ENCODE assay signal across 22 cellular contexts in the genomic region with DNA sequence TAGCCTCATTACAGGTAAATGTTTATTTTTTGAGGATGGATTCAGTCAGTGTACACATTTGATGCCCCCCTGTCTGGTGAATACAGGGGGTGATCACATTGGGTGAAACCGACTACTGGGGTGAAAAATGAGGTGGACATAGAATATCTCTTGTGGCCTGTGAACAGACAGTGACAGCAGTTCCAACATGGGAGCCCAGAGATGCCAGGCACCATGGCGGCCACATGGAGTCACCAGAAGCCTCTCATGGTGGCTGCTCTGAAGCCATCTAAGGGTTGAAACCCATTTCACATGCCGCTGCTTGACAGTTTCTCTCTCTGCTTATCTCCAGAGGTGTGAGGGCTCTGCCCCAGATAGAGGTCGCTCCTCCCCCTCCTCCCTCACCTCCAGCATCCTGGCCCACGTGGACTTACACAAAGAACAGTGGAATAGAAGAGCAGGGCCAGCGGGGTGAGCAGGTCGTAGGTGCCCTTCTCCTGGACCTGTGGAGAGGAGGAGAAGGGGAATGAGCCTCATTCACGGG. TPM values are rescaled to one million over a fixed set of nuclear protein-coding genes. Genes with fewer than 3 reads are reported as not detected.
DNase-seq lines count a peak whose midpoint lies in the region; ATAC-seq and TF ChIP-seq lines count a peak whose summit lies in the region.
"Had no signal": no experiment of that assay in that cellular context is flagged by ENCODE, and none has a peak within 500 bp of the region (broad histone marks: within the 10 kb centered on the region; RNA-seq: fewer than 3 reads in every experiment).

No MANE protein-coding gene starts in this region.

- no peak overlapping the region for H3K27ac ChIP-seq in CD8-positive, alpha-beta T cell (ENCODE audit: low read depth, low read length)
- no peak overlapping the region for H3K27ac ChIP-seq in GM23338 (ENCODE audit: low read depth)
- H3K27ac ChIP-seq: foreskin keratinocyte, hepatocyte, lower lobe of right lung, parathyroid adenoma, right lobe of liver, SJCRH30, testis, VCaP had no signal

- no peaks in the 10 kb centered on the region for H3K27me3 ChIP-seq in CD8-positive, alpha-beta T cell (ENCODE audit: insufficient read depth, low read length)
- H3K27me3 ChIP-seq in GM23338 (ENCODE audit: insufficient read depth), result no peaks in the 10 kb centered on the region
- H3K27me3 ChIP-seq: right lobe of liver, SJCRH30, testis had no signal

- no peak overlapping the region for H3K4me3 ChIP-seq in CD8-positive, alpha-beta T cell (ENCODE audit: low read depth, low read length)
- H3K4me3 ChIP-seq in GM23338, result no peak overlapping the region
- H3K4me3 ChIP-seq: hepatocyte, lower lobe of right lung, right lobe of liver, SJCRH30, testis had no signal

- no peaks in the 10 kb centered on the region for H4K20me1 ChIP-seq in GM23338 (replicated peaks; ENCODE audit: insufficient read depth)

- H3F3A ChIP-seq in GM23338 (replicated peaks; ENCODE audit: low read depth), result no peaks in the 10 kb centered on the region

- H3K4me1 Mint-ChIP-seq in CD14-positive monocyte (peaks cover 8% of the 10 kb centered on the region), GM23338 (peaks cover 15% of the 10 kb centered on the region; the same call in 2 of the 3 replicates)
- peaks cover 19% of the 10 kb centered on the region for H3K4me1 Mint-ChIP-seq in CD8-positive, alpha-beta T cell (ENCODE audit: low read depth)
- H3K4me1 Mint-ChIP-seq in activated naive CD8-positive, alpha-beta T cell treated with anti-CD3 and anti-CD28 coated beads, Interleukin-2, amount 50 U/mL, for 24 hours, result peaks cover 29% of the 10 kb centered on the region
- H3K4me1 Mint-ChIP-seq in naive thymus-derived CD8-positive, alpha-beta T cell, result peaks cover 19 to 33% (median 32%) of the 10 kb centered on the region in 4 donors

- H3K9me3 ChIP-seq in CD8-positive, alpha-beta T cell (ENCODE audit: low read length), result no peaks in the 10 kb centered on the region
- H3K9me3 ChIP-seq: lower lobe of right lung, right lobe of liver, SJCRH30, testis had no signal

- intact Hi-C loops in CD14-positive monocyte (cut with micrococcal nuclease), result no loop called here
- intact Hi-C loops in CD8-positive, alpha-beta T cell (cut with DNase I, micrococcal nuclease), result no loop called here

- POLR2A ChIA-PET in CD8-positive, alpha-beta T cell (lab: Charles Lee), result no interaction called here
- POLR2A ChIA-PET in naive thymus-derived CD8-positive, alpha-beta T cell (lab: Charles Lee), result no interaction called here

- H3K27me3 Mint-ChIP-seq in CD14-positive monocyte (ENCODE audit: low read depth in 3 of 3) (no peaks in the 10 kb centered on the region), GM23338 (ENCODE audit: insufficient read depth, low read depth, poor library complexity) (no peaks in the 10 kb centered on the region)
- no peaks in the 10 kb centered on the region for H3K27me3 Mint-ChIP-seq in CD8-positive, alpha-beta T cell (ENCODE audit: low read depth)
- no peaks in the 10 kb centered on the region for H3K27me3 Mint-ChIP-seq in activated naive CD8-positive, alpha-beta T cell treated with anti-CD3 and anti-CD28 coated beads, Interleukin-2, amount 50 U/mL, for 24 hours
- H3K27me3 Mint-ChIP-seq in naive thymus-derived CD8-positive, alpha-beta T cell, result no peaks in the 10 kb centered on the region

- no peaks in the 10 kb centered on the region for H3K79me2 ChIP-seq in GM23338 (replicated peaks; ENCODE audit: insufficient read depth)
- H3K79me2 ChIP-seq: hepatocyte, parathyroid adenoma had no signal

- peaks cover 16% of the 10 kb centered on the region for H3K4me1 ChIP-seq in CD8-positive, alpha-beta T cell (ENCODE audit: insufficient read depth, low read length)
- peaks cover 12% of the 10 kb centered on the region for H3K4me1 ChIP-seq in GM23338 (ENCODE audit: insufficient read depth)
- H3K4me1 ChIP-seq: foreskin keratinocyte, lower lobe of right lung, parathyroid adenoma, right lobe of liver, SJCRH30, testis had no signal

- H3K36me3 Mint-ChIP-seq in CD14-positive monocyte, result peaks cover 91 to 99% of the 10 kb centered on the region in 2 donors
- H3K36me3 Mint-ChIP-seq in CD8-positive, alpha-beta T cell, result peaks cover 85% of the 10 kb centered on the region
- peaks cover 48% of the 10 kb centered on the region for H3K36me3 Mint-ChIP-seq in activated naive CD8-positive, alpha-beta T cell treated with anti-CD3 and anti-CD28 coated beads, Interleukin-2, amount 50 U/mL, for 24 hours (ENCODE audit: low read depth)
- peaks cover 13 to 93% (median 29%) of the 10 kb centered on the region in 3 donors for H3K36me3 Mint-ChIP-seq in naive thymus-derived CD8-positive, alpha-beta T cell
- H3K36me3 Mint-ChIP-seq in GM23338 (ENCODE audit: low read depth), result no peaks in the 10 kb centered on the region

- H3K9me3 Mint-ChIP-seq in CD14-positive monocyte (peaks cover 0 to 1% (median 0%) of the 10 kb centered on the region in 7 donors), GM23338 (no peaks in the 10 kb centered on the region)
- H3K9me3 Mint-ChIP-seq in CD8-positive, alpha-beta T cell, result no peaks in the 10 kb centered on the region
- no peaks in the 10 kb centered on the region for H3K9me3 Mint-ChIP-seq in activated naive CD8-positive, alpha-beta T cell treated with anti-CD3 and anti-CD28 coated beads, Interleukin-2, amount 50 U/mL, for 24 hours
- H3K9me3 Mint-ChIP-seq in naive thymus-derived CD8-positive, alpha-beta T cell, result no peaks in the 10 kb centered on the region

- peaks cover 5% of the 10 kb centered on the region; the same call in 1 of the 2 replicates for H3K9me2 ChIP-seq in GM23338 (ENCODE audit: insufficient read depth)

- H3K27ac Mint-ChIP-seq in CD14-positive monocyte, result peak overlapping the region in 5 of 7 donors; percentile 17 to 86 (median 70)
- peak overlapping the region; percentile 50 for H3K27ac Mint-ChIP-seq in CD8-positive, alpha-beta T cell
- peak overlapping the region; percentile 78 for H3K27ac Mint-ChIP-seq in activated naive CD8-positive, alpha-beta T cell treated with anti-CD3 and anti-CD28 coated beads, Interleukin-2, amount 50 U/mL, for 24 hours
- H3K27ac Mint-ChIP-seq in naive thymus-derived CD8-positive, alpha-beta T cell, result peak overlapping the region in 8 of 10 donors; percentile 12 to 86 (median 66)
- H3K27ac Mint-ChIP-seq in GM23338, result no peak overlapping the region

- H3K36me3 ChIP-seq in CD8-positive, alpha-beta T cell (ENCODE audit: insufficient read depth, low read length), result peaks cover 46% of the 10 kb centered on the region
- no peaks in the 10 kb centered on the region for H3K36me3 ChIP-seq in GM23338 (ENCODE audit: insufficient read depth)
- H3K36me3 ChIP-seq: right lobe of liver, SJCRH30 had no signal

- CTCF ChIA-PET in CD8-positive, alpha-beta T cell (lab: Charles Lee), result interaction anchor here (1.8 kb wide), 1 partner anchor 11 kb away, joined by 4 read pairs; no protein-coding TSS in a partner anchor

- TF ChIP-seq CTCF in CD14-positive monocyte (IDR thresholded peaks at IDR 0.05) (no peak), GM23338 (conservative IDR thresholded peaks at IDR 0.05; ENCODE audit: low read depth in 2 of 2) (no peak)
- no peak for TF ChIP-seq CTCF in CD8-positive, alpha-beta T cell (IDR thresholded peaks at IDR 0.05)

- H3K4me2 ChIP-seq in GM23338, result no peak overlapping the region
- H3K4me2 ChIP-seq: hepatocyte had no signal

- H3K4me3 Mint-ChIP-seq in CD14-positive monocyte, result no peak overlapping the region
- no peak overlapping the region for H3K4me3 Mint-ChIP-seq in CD8-positive, alpha-beta T cell
- no peak overlapping the region for H3K4me3 Mint-ChIP-seq in activated naive CD8-positive, alpha-beta T cell treated with anti-CD3 and anti-CD28 coated beads, Interleukin-2, amount 50 U/mL, for 24 hours
- no peak overlapping the region for H3K4me3 Mint-ChIP-seq in naive thymus-derived CD8-positive, alpha-beta T cell
- no peak overlapping the region for H3K4me3 Mint-ChIP-seq in GM23338

- no peak overlapping the region for H2AFZ ChIP-seq in GM23338
- H2AFZ ChIP-seq: hepatocyte, parathyroid adenoma had no signal

- peak; percentile 38 for DNase-seq in CD14-positive monocyte (ENCODE audit: low spot score)
- peak in 4 of 7 experiments; percentile 10 to 44 (median 30) for DNase-seq in CD8-positive, alpha-beta T cell
- no peak for DNase-seq in activated naive CD8-positive, alpha-beta T cell treated with anti-CD3 and anti-CD28 coated beads, Interleukin-2, amount 50 U/mL, for 24 hours
- DNase-seq in naive thymus-derived CD8-positive, alpha-beta T cell, result peak in 1 of 10 donors; percentile 48
- DNase-seq in pons (ENCODE audit: low spot score), result no peak
- DNase-seq in EL, result no peak
- no peak for DNase-seq in GM23338 (ENCODE audit: low spot score)
- DNase-seq: anterior cingulate cortex, caudate nucleus, foreskin keratinocyte, lower lobe of right lung, NCI-H1092, NCI-H1930, right lobe of liver, SJCRH30, testis had no signal

- ATAC-seq in CD8-positive, alpha-beta T cell, result peak; percentile 56
- ATAC-seq in activated naive CD8-positive, alpha-beta T cell treated with anti-CD3 and anti-CD28 coated beads, Interleukin-2, amount 50 U/mL, for 24 hours, result no peak
- ATAC-seq in naive thymus-derived CD8-positive, alpha-beta T cell, result no peak
- no peak for ATAC-seq in GM23338
- ATAC-seq: foreskin keratinocyte, lower lobe of right lung, right lobe of liver had no signal

TF ChIP-seq in GM23338, 12 proteins besides CTCF, POLR2A, EP300 and RAD21 (continues in another document):
- TF ChIP-seq POLR2AphosphoS5 (IDR thresholded peaks at IDR 0.05; ENCODE audit: low read depth) (no peak), JUNB (IDR thresholded peaks at IDR 0.05; ENCODE audit: unreplicated experiment) (no peak), STAT1 (IDR thresholded peaks at IDR 0.05; ENCODE audit: unreplicated experiment) (no peak)

RNA-seq across cellular contexts. Expression of a gene that starts 37.8 kb away (rescaled TPM):
- polyA plus RNA-seq in CD14-positive monocyte (1 to 10 TPM; 3.6 to 5.8 TPM), GM23338 (2016; fragmentation: Nextera tagmentation; extraction: Ambion mirVana) (0.11 and 0.14 TPM in 2 replicates)
- under 1 TPM; 0.46 to 0.56 TPM for total RNA-seq in CD8-positive, alpha-beta T cell
- total RNA-seq in naive thymus-derived CD8-positive, alpha-beta T cell, result under 1 TPM; 0.42 to 0.44 TPM
- under 1 TPM in 1 of 3 donors, not detected in 2; 0.47 TPM for polyA plus RNA-seq in naive thymus-derived CD8-positive, alpha-beta T cell
- total RNA-seq in GM23338 (2014; rRNA removed; shearing (Covaris generic)), result 0.24 TPM in 1 of 2 replicates, not detected in the other
- total RNA-seq: Daoy, epithelial cell of proximal tubule, foreskin keratinocyte, LHCN-M2, SJCRH30 had no signal
- polyA plus RNA-seq: foreskin keratinocyte had no signal

Comparison
In these comparisons a context has a peak if more than half of its experiments do, and no peak if none do; other contexts are left out.
1. DNase-seq: peak in CD14-positive monocyte (single experiment) and CD8-positive, alpha-beta T cell (4 of 7); none in activated naive CD8-positive, alpha-beta T cell treated with anti-CD3 and anti-CD28 coated beads, Interleukin-2, amount 50 U/mL, for 24 hours (single experiment), pons (single experiment), EL (single experiment) and GM23338 (single experiment).